ENCODE assay signal across 1 cellular context in genomic region chr6:158818008-158818579, GRCh38.
A peak's percentile ranks its signal among the peaks of the same experiment; 100 is the strongest.
TF ChIP-seq lines count a peak whose summit lies in the region.

No MANE protein-coding gene starts in this region.

TF ChIP-seq in HepG2, 621 proteins besides CTCF, POLR2A, EP300 and RAD21 (continued from another document and continues in another):
- no peak; the same call in 1 of the 2 replicates for TF ChIP-seq ZBTB14 (CRISPR knock-in tag; IDR thresholded peaks at IDR 0.05)
- TF ChIP-seq ZNF468 (CRISPR knock-in tag; IDR thresholded peaks at IDR 0.05): no peak
- TF ChIP-seq ZNF569 (CRISPR knock-in tag; IDR thresholded peaks at IDR 0.05; ENCODE audit: borderline replicate concordance): no peak
- TF ChIP-seq ZNF567 (CRISPR knock-in tag; IDR thresholded peaks at IDR 0.05; ENCODE audit: borderline replicate concordance): peak; percentile 64; the same call in 1 of the 2 replicates
- TF ChIP-seq ZBTB8A (CRISPR knock-in tag; IDR thresholded peaks at IDR 0.05; ENCODE audit: borderline replicate concordance, low read depth): no peak
- 0 out of 2 replicates have a peak, but pooled peaks have one; percentile 19 for TF ChIP-seq SRY (CRISPR knock-in tag; IDR thresholded peaks at IDR 0.05)
- peak; percentile 49 for TF ChIP-seq ZNF883 (CRISPR knock-in tag; IDR thresholded peaks at IDR 0.05; ENCODE audit: not compliant biosample characterization)
- 0 out of 2 replicates have a peak, but pooled peaks have one; percentile 50 for TF ChIP-seq ZBTB38 (CRISPR knock-in tag; IDR thresholded peaks at IDR 0.05)
- TF ChIP-seq ZFP1 (CRISPR knock-in tag; IDR thresholded peaks at IDR 0.05): no peak
- peak; percentile 64; the same call in 1 of the 2 replicates for TF ChIP-seq ZNF333 (CRISPR knock-in tag; IDR thresholded peaks at IDR 0.05; ENCODE audit: borderline replicate concordance)
- TF ChIP-seq ZFP36L2 (CRISPR knock-in tag; IDR thresholded peaks at IDR 0.05): no peak
- TF ChIP-seq PHF20 (CRISPR knock-in tag; IDR thresholded peaks at IDR 0.05): no peak
- peak; percentile 67; the same call in 1 of the 2 replicates for TF ChIP-seq MAZ (IDR thresholded peaks at IDR 0.05; ENCODE audit: borderline replicate concordance, low read depth, low read length)
- peak; percentile 87 for TF ChIP-seq MAZ (CRISPR knock-in tag; IDR thresholded peaks at IDR 0.05; ENCODE audit: low read depth)
- no peak for TF ChIP-seq ZNF280B (CRISPR knock-in tag; IDR thresholded peaks at IDR 0.05; ENCODE audit: borderline replicate concordance)
- TF ChIP-seq KLF15 (CRISPR knock-in tag; IDR thresholded peaks at IDR 0.05; ENCODE audit: borderline replicate concordance): no peak; the same call in 1 of the 2 replicates
- TF ChIP-seq NFATC3 (CRISPR knock-in tag; IDR thresholded peaks at IDR 0.05): no peak
- peak; percentile 69; the same call in 1 of the 2 replicates for TF ChIP-seq GABPB1 (CRISPR knock-in tag; IDR thresholded peaks at IDR 0.05)
- 0 out of 2 replicates have a peak, but pooled peaks have one; percentile 39 for TF ChIP-seq BRD4 (CRISPR knock-in tag; IDR thresholded peaks at IDR 0.05)
- no peak for TF ChIP-seq PAWR (CRISPR knock-in tag; IDR thresholded peaks at IDR 0.05; ENCODE audit: borderline replicate concordance)
- TF ChIP-seq BORCS8-MEF2B (CRISPR knock-in tag; IDR thresholded peaks at IDR 0.05): no peak; the same call in none of the 2 replicates
- TF ChIP-seq ATF3 (CRISPR knock-in tag; IDR thresholded peaks at IDR 0.05): peak; percentile 87
- TF ChIP-seq HOXA3 (CRISPR knock-in tag; IDR thresholded peaks at IDR 0.05): peak; percentile 52; the same call in 1 of the 2 replicates
- TF ChIP-seq ZNF766 (CRISPR knock-in tag; IDR thresholded peaks at IDR 0.05; ENCODE audit: borderline replicate concordance): no peak; the same call in 1 of the 2 replicates
- peak; percentile 63; the same call in 1 of the 2 replicates for TF ChIP-seq KDM5B (CRISPR knock-in tag; IDR thresholded peaks at IDR 0.05; ENCODE audit: borderline replicate concordance)
- TF ChIP-seq ZNF776 (CRISPR knock-in tag; IDR thresholded peaks at IDR 0.05): no peak
- TF ChIP-seq ZNF577 (CRISPR knock-in tag; IDR thresholded peaks at IDR 0.05; ENCODE audit: borderline replicate concordance, low read depth): no peak
- no peak for TF ChIP-seq DNMT1 (CRISPR knock-in tag; IDR thresholded peaks at IDR 0.05)
- TF ChIP-seq PHF8 (CRISPR knock-in tag; IDR thresholded peaks at IDR 0.05): peak; percentile 63
- TF ChIP-seq ZNF891 (CRISPR knock-in tag; IDR thresholded peaks at IDR 0.05): peak; percentile 48; the same call in 1 of the 2 replicates
- TF ChIP-seq ATF4 (CRISPR knock-in tag; IDR thresholded peaks at IDR 0.05): 0 out of 4 replicates have a peak, but pooled peaks of 1 of the 2 experiments have one; percentile 33
- 0 out of 2 replicates have a peak, but pooled peaks have one; percentile 26 for TF ChIP-seq TP53 (CRISPR knock-in tag; conservative IDR thresholded peaks at IDR 0.05)
- no peak for TF ChIP-seq MAFG (CRISPR knock-in tag; IDR thresholded peaks at IDR 0.05)
- TF ChIP-seq MYC (CRISPR knock-in tag; IDR thresholded peaks at IDR 0.05; ENCODE audit: borderline replicate concordance): peak; percentile 30; the same call in 1 of the 2 replicates
- TF ChIP-seq ZNF775 (CRISPR knock-in tag; IDR thresholded peaks at IDR 0.05; ENCODE audit: borderline replicate concordance): no peak
- no peak for TF ChIP-seq ZNF660 (CRISPR knock-in tag; IDR thresholded peaks at IDR 0.05; ENCODE audit: borderline replicate concordance, low read depth)
- TF ChIP-seq RXRA (CRISPR knock-in tag; IDR thresholded peaks at IDR 0.05): no peak
- TF ChIP-seq FLYWCH1 (CRISPR knock-in tag; IDR thresholded peaks at IDR 0.05): no peak
- peak; percentile 75 for TF ChIP-seq FOSL1 (CRISPR knock-in tag; IDR thresholded peaks at IDR 0.05; ENCODE audit: borderline replicate concordance)
- no peak for TF ChIP-seq HMGXB3 (CRISPR knock-in tag; IDR thresholded peaks at IDR 0.05; ENCODE audit: borderline replicate concordance)
- TF ChIP-seq ZNF557 (CRISPR knock-in tag; IDR thresholded peaks at IDR 0.05): no peak
- no peak for TF ChIP-seq NR2F6 (IDR thresholded peaks at IDR 0.05)
- peak; percentile 50; the same call in 1 of the 2 replicates for TF ChIP-seq NR2F6 (CRISPR knock-in tag; IDR thresholded peaks at IDR 0.05)
- TF ChIP-seq ZNF451 (CRISPR knock-in tag; IDR thresholded peaks at IDR 0.05): peak; percentile 69; the same call in 1 of the 2 replicates
- no peak for TF ChIP-seq YEATS4 (CRISPR knock-in tag; IDR thresholded peaks at IDR 0.05; ENCODE audit: borderline replicate concordance)
- no peak for TF ChIP-seq MLXIP (CRISPR knock-in tag; IDR thresholded peaks at IDR 0.05; ENCODE audit: borderline replicate concordance)
- no peak for TF ChIP-seq ZBTB10 (CRISPR knock-in tag; IDR thresholded peaks at IDR 0.05; ENCODE audit: borderline replicate concordance)
- no peak for TF ChIP-seq SOX6 (IDR thresholded peaks at IDR 0.05)
- no peak for TF ChIP-seq SOX6 (CRISPR knock-in tag; IDR thresholded peaks at IDR 0.05)
- TF ChIP-seq IKZF5 (CRISPR knock-in tag; IDR thresholded peaks at IDR 0.05): no peak; the same call in 1 of the 2 replicates
- no peak for TF ChIP-seq ARNT (IDR thresholded peaks at IDR 0.05)
- TF ChIP-seq TAF15 (IDR thresholded peaks at IDR 0.05; ENCODE audit: low read depth, low read length, poor library complexity, severe bottlenecking): no peak
- TF ChIP-seq TFDP1 (CRISPR knock-in tag; IDR thresholded peaks at IDR 0.05; ENCODE audit: borderline replicate concordance): peak; percentile 83; the same call in 1 of the 2 replicates
